ENCODE assay signal across 8 cellular contexts in genomic region chr13:39036212-39036611, GRCh38.
DNase-seq lines count a peak whose midpoint lies in the region; ATAC-seq and TF ChIP-seq lines count a peak whose summit lies in the region.

No MANE protein-coding gene starts in this region.

- H3K79me2 ChIP-seq in parathyroid adenoma: peaks cover 7% of the 10 kb centered on the region

- no peaks in the 10 kb centered on the region for H3K4me1 ChIP-seq in parathyroid adenoma

- TF ChIP-seq CTCF in parathyroid adenoma (IDR thresholded peaks at IDR 0.05): no peak

- H3K27me3 ChIP-seq in parathyroid adenoma (ENCODE audit: control insufficient read depth, insufficient read depth, low read length): no peaks in the 10 kb centered on the region

- ATAC-seq in HG02938 (IDR thresholded peaks at IDR 0.05; ENCODE audit: unreplicated experiment): no peak

- H3K9me3 ChIP-seq in SK-N-MC (ENCODE audit: low read depth, low read length): no peaks in the 10 kb centered on the region
- H3K9me3 ChIP-seq in parathyroid adenoma (ENCODE audit: control insufficient read depth, low read length): no peaks in the 10 kb centered on the region

- H3K36me3 ChIP-seq in SK-N-MC (ENCODE audit: insufficient read depth, low read length) (peaks cover 20% of the 10 kb centered on the region), parathyroid adenoma (ENCODE audit: control insufficient read depth, insufficient read depth, low read length) (no peaks in the 10 kb centered on the region)

- peak; percentile 23 for DNase-seq in stimulated activated CD4-positive, alpha-beta T cell treated with anti-CD3 and anti-CD28 coated beads, Interleukin-15, amount 100 ng/mL, for 24 hours
- DNase-seq in stimulated activated CD4-positive, alpha-beta T cell treated with anti-CD3 and anti-CD28 coated beads, Interleukin-2, amount 100 ng/mL, for 48 hours: no peak
- no peak for DNase-seq in SK-N-MC (ENCODE audit: low read depth, low spot score)
- peak; percentile 50 to 63 for DNase-seq in erythroblast (lab: John Stamatoyannopoulos, UW)
- DNase-seq in amniotic stem cell (lab: John Stamatoyannopoulos, UW): no peak
- no peak for DNase-seq in NCI-H2196 treated with DMSO at 0.1 percent for 48 hours (lab: John Stamatoyannopoulos, UW; ENCODE audit: unreplicated experiment)

- H3K27ac ChIP-seq in SK-N-MC (peak overlapping the region; percentile 65; the same call in 1 of the 2 replicates), parathyroid adenoma (no peak overlapping the region)

- H3K4me3 ChIP-seq in SK-N-MC (peak overlapping the region; percentile 87), parathyroid adenoma (ENCODE audit: low read depth, low read length) (peak overlapping the region; percentile 97)

- peak; percentile 16 for TF ChIP-seq POLR2A in erythroblast (IDR thresholded peaks at IDR 0.05; ENCODE audit: low read length)

- peak overlapping the region; percentile 91 for H3K4me2 ChIP-seq in parathyroid adenoma (ENCODE audit: low read length)

- no peak overlapping the region for H2AFZ ChIP-seq in parathyroid adenoma

- peak overlapping the region; percentile 93 for H3K9ac ChIP-seq in SK-N-MC (ENCODE audit: insufficient read length)
- no peak overlapping the region for H3K9ac ChIP-seq in parathyroid adenoma

Comparison
In these comparisons a context has a peak if more than half of its experiments do, and no peak if none do; other contexts are left out.
1. DNase-seq: peak in stimulated activated CD4-positive, alpha-beta T cell treated with anti-CD3 and anti-CD28 coated beads, Interleukin-15, amount 100 ng/mL, for 24 hours (single experiment) and erythroblast (2 of 2); none in stimulated activated CD4-positive, alpha-beta T cell treated with anti-CD3 and anti-CD28 coated beads, Interleukin-2, amount 100 ng/mL, for 48 hours (0 of 2), SK-N-MC (single experiment), amniotic stem cell (single experiment) and NCI-H2196 treated with DMSO at 0.1 percent for 48 hours (single experiment).